ENCODE assay signal across 24 cellular contexts in genomic region chr16:14219983-14220382, GRCh38.
DNase-seq lines count a peak whose midpoint lies in the region; ATAC-seq and TF ChIP-seq lines count a peak whose summit lies in the region.
"Had no signal": no experiment of that assay in that cellular context is flagged by ENCODE, and none has a peak within 500 bp of the region (broad histone marks: within the 10 kb centered on the region; RNA-seq: fewer than 3 reads in every experiment).

No MANE protein-coding gene starts in this region.

- TF ChIP-seq CTCF in cardiac muscle cell (IDR thresholded peaks at IDR 0.05; ENCODE audit: low read depth, low read length) (no peak), right atrium auricular region (IDR thresholded peaks at IDR 0.05) (no peak), choroid plexus epithelial cell (conservative IDR thresholded peaks at IDR 0.05; ENCODE audit: low read depth, low read length) (no peak), upper lobe of right lung (IDR thresholded peaks at IDR 0.05) (no peak)

- WGBS in mesodermal cell (ENCODE audit: insufficient coverage in 2 of 2), 2 experiments: 78 to 100% methylated on average over 2 of the region's 3 CpGs

- H3K4me1 ChIP-seq in cardiac muscle cell (ENCODE audit: low read depth) (no peaks in the 10 kb centered on the region), right atrium auricular region (no peaks in the 10 kb centered on the region), mesodermal cell (ENCODE audit: control insufficient read depth, insufficient read depth, low read length, poor library complexity, severe bottlenecking) (peaks cover 16% of the 10 kb centered on the region), upper lobe of right lung (no peaks in the 10 kb centered on the region)

- peak; percentile 53 for ATAC-seq in upper lobe of right lung
- ATAC-seq: CD8-positive, alpha-beta T cell had no signal

- no peak overlapping the region for H3K4me3 ChIP-seq in cardiac muscle cell
- H3K4me3 ChIP-seq in right atrium auricular region: no peak overlapping the region
- H3K4me3 ChIP-seq in choroid plexus epithelial cell (ENCODE audit: low read depth, low read length): no peak overlapping the region
- H3K4me3 ChIP-seq in mesodermal cell (ENCODE audit: extremely low read depth, insufficient read depth, low read length, poor library complexity, severe bottlenecking): no peak overlapping the region
- no peak overlapping the region for H3K4me3 ChIP-seq in upper lobe of right lung

- H3K27ac ChIP-seq in cardiac muscle cell (peak overlapping the region; percentile 2), right atrium auricular region (no peak overlapping the region), mesodermal cell (ENCODE audit: low read depth, low read length, severe bottlenecking) (peak overlapping the region; percentile 42), upper lobe of right lung (peak overlapping the region; percentile 32)
- H3K27ac ChIP-seq: HL-60, KMS-11 had no signal

- H3K36me3 ChIP-seq in cardiac muscle cell: peaks cover 19% of the 10 kb centered on the region
- peaks cover 66% of the 10 kb centered on the region for H3K36me3 ChIP-seq in right atrium auricular region
- H3K36me3 ChIP-seq in mesodermal cell (ENCODE audit: control insufficient read depth, insufficient read depth, low read length): peaks cover 57% of the 10 kb centered on the region
- H3K36me3 ChIP-seq in upper lobe of right lung: peaks cover 69% of the 10 kb centered on the region

- H3K9me3 ChIP-seq in cardiac muscle cell (ENCODE audit: low read depth) (no peaks in the 10 kb centered on the region), right atrium auricular region (no peaks in the 10 kb centered on the region), mesodermal cell (ENCODE audit: control insufficient read depth, low read length) (no peaks in the 10 kb centered on the region), upper lobe of right lung (no peaks in the 10 kb centered on the region)

- H3K27me3 ChIP-seq in cardiac muscle cell (no peaks in the 10 kb centered on the region), right atrium auricular region (no peaks in the 10 kb centered on the region), upper lobe of right lung (no peaks in the 10 kb centered on the region)

- intact Hi-C loops in upper lobe of right lung (cut with DNase I): no loop called here

- no peak for DNase-seq in cardiac muscle cell (ENCODE audit: low read depth in 1 of 2, low spot score in 1 of 2)
- DNase-seq in right atrium auricular region (ENCODE audit: low spot score): no peak
- peak; percentile 35 for DNase-seq in choroid plexus epithelial cell (ENCODE audit: low read depth)
- no peak for DNase-seq in upper lobe of right lung
- no peak for DNase-seq in activated CD4-positive, CD25-positive, alpha-beta regulatory T cell treated with anti-CD3 and anti-CD28 coated beads, Interleukin-2, amount 50 U/mL, for 72 hours
- no peak for DNase-seq in SW 1271 (lab: John Stamatoyannopoulos, UW)
- no peak for DNase-seq in DMS53 (lab: John Stamatoyannopoulos, UW)
- DNase-seq: 8988T; AML-193; C1 segment of cervical spinal cord; Calu3; CD8-positive, alpha-beta T cell; DMS153; GDM1; HFFc6; MV-4-11; NCI-H1105 treated with DMSO at 0.1 percent for 48 hours; NCI-H1694; NCI-H2081 treated with DMSO at 0.1 percent for 48 hours; NCI-H2171 treated with DMSO at 0.1 percent for 48 hours; NCI-H524 treated with DMSO at 0.1 percent for 48 hours had no signal

Comparison
In these comparisons a context has a peak if more than half of its experiments do, and no peak if none do; other contexts are left out.
1. H3K27ac ChIP-seq: peak in cardiac muscle cell (single experiment), mesodermal cell (single experiment) and upper lobe of right lung (single experiment); none in right atrium auricular region (0 of 2).